ENCODE assay signal across 22 cellular contexts in the genomic region with DNA sequence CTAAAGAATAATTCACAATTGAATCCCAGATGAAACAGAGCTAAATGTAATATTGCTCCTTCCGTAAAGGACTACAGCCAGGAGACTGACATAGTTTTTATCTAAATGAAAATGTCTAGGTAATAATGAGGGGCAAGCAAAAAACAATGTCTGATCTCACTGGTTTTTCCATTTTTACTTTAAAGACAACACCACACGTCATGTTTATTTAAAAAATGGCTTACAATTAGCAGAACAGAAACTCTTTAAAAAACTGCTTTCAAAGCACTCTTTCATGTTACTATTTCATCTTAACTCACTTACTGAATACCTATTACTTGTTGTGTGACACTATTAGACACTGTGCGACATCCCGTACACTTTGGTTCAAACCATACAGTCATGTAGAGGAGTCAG. TPM values are rescaled to one million over a fixed set of nuclear protein-coding genes. Genes with fewer than 3 reads are reported as not detected.
DNase-seq lines count a peak whose midpoint lies in the region; ATAC-seq lines count a peak whose summit lies in the region.
"Had no signal": no experiment of that assay in that cellular context is flagged by ENCODE, and none has a peak within 500 bp of the region (broad histone marks: within the 10 kb centered on the region; RNA-seq: fewer than 3 reads in every experiment).

No MANE protein-coding gene starts in this region.

- H3K27ac Mint-ChIP-seq in activated T-cell treated with anti-CD3 and anti-CD28 coated beads, Interleukin-2, amount 50 U/mL, for 72 hours = peak overlapping the region; percentile 21
- peak overlapping the region; percentile 86 for H3K27ac Mint-ChIP-seq in dendritic cell treated with granulocyte-macrophage colony-stimulating factor and Interleukin-4, amounts not matched to agents 40 ng/mL and 50 ng/mL, for 4 days

- H3K27me3 ChIP-seq in Karpas-422 (ENCODE audit: low read length) = no peaks in the 10 kb centered on the region
- H3K27me3 ChIP-seq: MG63, SJCRH30 had no signal

- intact Hi-C loops in dendritic cell treated with granulocyte-macrophage colony-stimulating factor and Interleukin-4, amounts not matched to agents 40 ng/mL and 50 ng/mL, for 4 days (cut with micrococcal nuclease) = no loop called here

- no peak for DNase-seq in activated T-cell treated with anti-CD3 and anti-CD28 coated beads, Interleukin-2, amount 50 U/mL, for 72 hours
- DNase-seq in activated T-cell treated with anti-CD3 and anti-CD28 coated beads for 4 hours (no peak), OCI-M1 (lab: John Stamatoyannopoulos, UW) (peak; percentile 41), NOMO-1 treated with DMSO at 0.1 percent for 48 hours (lab: John Stamatoyannopoulos, UW; ENCODE audit: unreplicated experiment) (no peak), Karpas-422 (no peak)
- no peak for DNase-seq in effector CD8-positive, alpha-beta T cell (lab: John Stamatoyannopoulos, UW)
- DNase-seq: Caco-2; CD4-positive, CD25-positive, alpha-beta regulatory T cell; H7; MG63; NCI-H1092 treated with DMSO at 0.1 percent for 48 hours; NCI-H146; NCI-H2081; NCI-H510A; NCI-H748 treated with DMSO at 0.1 percent for 48 hours; SJCRH30 had no signal

- no peaks in the 10 kb centered on the region for H3K9me2 ChIP-seq in Karpas-422 (replicated peaks; ENCODE audit: insufficient read depth, low read length)

- ATAC-seq in activated T-cell treated with anti-CD3 and anti-CD28 coated beads, Interleukin-2, amount 50 U/mL, for 72 hours (replicated peaks in 1 of 2) = no peak
- ATAC-seq in HG03442 (IDR thresholded peaks at IDR 0.05; ENCODE audit: unreplicated experiment) = no peak
- ATAC-seq: Panc1 had no signal

- H3K9me3 Mint-ChIP-seq in activated T-cell treated with anti-CD3 and anti-CD28 coated beads, Interleukin-2, amount 50 U/mL, for 72 hours = no peaks in the 10 kb centered on the region
- H3K9me3 Mint-ChIP-seq in dendritic cell treated with granulocyte-macrophage colony-stimulating factor and Interleukin-4, amounts not matched to agents 40 ng/mL and 50 ng/mL, for 4 days = no peaks in the 10 kb centered on the region
- H3K9me3 Mint-ChIP-seq: CD4-positive, CD25-positive, alpha-beta regulatory T cell had no signal

- H3K9ac ChIP-seq in Karpas-422 (ENCODE audit: low read length) = no peak overlapping the region

- no peaks in the 10 kb centered on the region for H3K9me3 ChIP-seq in Karpas-422 (ENCODE audit: low read length)
- H3K9me3 ChIP-seq: Caco-2, MG63, SJCRH30 had no signal

- no peak overlapping the region for H3K4me2 ChIP-seq in Karpas-422 (ENCODE audit: low read depth, low read length, poor library complexity, severe bottlenecking)

- H3K36me3 Mint-ChIP-seq in activated T-cell treated with anti-CD3 and anti-CD28 coated beads, Interleukin-2, amount 50 U/mL, for 72 hours (ENCODE audit: insufficient read depth in 2 of 2) = peaks cover 2 to 3% of the 10 kb centered on the region in 2 donors
- H3K36me3 Mint-ChIP-seq in dendritic cell treated with granulocyte-macrophage colony-stimulating factor and Interleukin-4, amounts not matched to agents 40 ng/mL and 50 ng/mL, for 4 days (ENCODE audit: low read depth) = peaks cover 25% of the 10 kb centered on the region

- H3K4me3 Mint-ChIP-seq in activated T-cell treated with anti-CD3 and anti-CD28 coated beads, Interleukin-2, amount 50 U/mL, for 72 hours = no peak overlapping the region
- H3K4me3 Mint-ChIP-seq in dendritic cell treated with granulocyte-macrophage colony-stimulating factor and Interleukin-4, amounts not matched to agents 40 ng/mL and 50 ng/mL, for 4 days = peak overlapping the region; percentile 32
- H3K4me3 Mint-ChIP-seq: CD4-positive, CD25-positive, alpha-beta regulatory T cell had no signal

- H3K4me1 ChIP-seq in Karpas-422 (ENCODE audit: low read length) = peaks cover 14% of the 10 kb centered on the region
- H3K4me1 ChIP-seq: SJCRH30 had no signal

- no peak overlapping the region for H3K4me3 ChIP-seq in Karpas-422 (ENCODE audit: low read length)
- H3K4me3 ChIP-seq: MG63, SJCRH30 had no signal

- no peak overlapping the region for H3K27ac ChIP-seq in Karpas-422 (ENCODE audit: low read length)
- H3K27ac ChIP-seq: 22Rv1, HL-60, SJCRH30 had no signal

- no peak overlapping the region for H2AFZ ChIP-seq in Karpas-422 (ENCODE audit: low read length)

- H3K79me2 ChIP-seq in Karpas-422 (ENCODE audit: low read length) = peaks cover 100% of the 10 kb centered on the region

- peaks cover 33% of the 10 kb centered on the region for H3K4me1 Mint-ChIP-seq in activated T-cell treated with anti-CD3 and anti-CD28 coated beads, Interleukin-2, amount 50 U/mL, for 72 hours (ENCODE audit: low read depth)
- H3K4me1 Mint-ChIP-seq in dendritic cell treated with granulocyte-macrophage colony-stimulating factor and Interleukin-4, amounts not matched to agents 40 ng/mL and 50 ng/mL, for 4 days (ENCODE audit: low read depth) = peaks cover 57% of the 10 kb centered on the region

- H3K36me3 ChIP-seq in Karpas-422 (ENCODE audit: insufficient read depth, low read length) = peaks cover 32% of the 10 kb centered on the region

- no peaks in the 10 kb centered on the region; the same call in 1 of the 2 replicates for H4K20me1 ChIP-seq in Karpas-422 (ENCODE audit: insufficient read depth, low read depth, low read length)

- no peaks in the 10 kb centered on the region for H3K27me3 Mint-ChIP-seq in activated T-cell treated with anti-CD3 and anti-CD28 coated beads, Interleukin-2, amount 50 U/mL, for 72 hours (ENCODE audit: low read depth)
- no peaks in the 10 kb centered on the region for H3K27me3 Mint-ChIP-seq in dendritic cell treated with granulocyte-macrophage colony-stimulating factor and Interleukin-4, amounts not matched to agents 40 ng/mL and 50 ng/mL, for 4 days
- H3K27me3 Mint-ChIP-seq: CD4-positive, CD25-positive, alpha-beta regulatory T cell had no signal

RNA-seq across cellular contexts. Expression of a gene that starts 9.2 kb away (rescaled TPM):
- 10 to 100 TPM; 11.0 to 12.5 TPM for total RNA-seq in activated T-cell treated with anti-CD3 and anti-CD28 coated beads, Interleukin-2, amount 50 U/mL, for 72 hours
- 14.3 and 27.4 TPM in 2 replicates for total RNA-seq in Karpas-422 (2014; rRNA removed; shearing (Covaris generic); ENCODE audit: low replicate concordance)

RNA-seq across cellular contexts. Expression of a gene that starts 23.4 kb away (rescaled TPM):
- 1 to 10 TPM in 1 of 2 donors, not detected in 1; 1.2 TPM for total RNA-seq in activated T-cell treated with anti-CD3 and anti-CD28 coated beads, Interleukin-2, amount 50 U/mL, for 72 hours
- not detected in 2 replicates for total RNA-seq in Karpas-422 (2014; rRNA removed; shearing (Covaris generic); ENCODE audit: low replicate concordance)
- total RNA-seq: Caco-2; CD4-positive, CD25-positive, alpha-beta regulatory T cell; H7; HT1080; SJCRH30 had no signal
